In the genomic region with DNA sequence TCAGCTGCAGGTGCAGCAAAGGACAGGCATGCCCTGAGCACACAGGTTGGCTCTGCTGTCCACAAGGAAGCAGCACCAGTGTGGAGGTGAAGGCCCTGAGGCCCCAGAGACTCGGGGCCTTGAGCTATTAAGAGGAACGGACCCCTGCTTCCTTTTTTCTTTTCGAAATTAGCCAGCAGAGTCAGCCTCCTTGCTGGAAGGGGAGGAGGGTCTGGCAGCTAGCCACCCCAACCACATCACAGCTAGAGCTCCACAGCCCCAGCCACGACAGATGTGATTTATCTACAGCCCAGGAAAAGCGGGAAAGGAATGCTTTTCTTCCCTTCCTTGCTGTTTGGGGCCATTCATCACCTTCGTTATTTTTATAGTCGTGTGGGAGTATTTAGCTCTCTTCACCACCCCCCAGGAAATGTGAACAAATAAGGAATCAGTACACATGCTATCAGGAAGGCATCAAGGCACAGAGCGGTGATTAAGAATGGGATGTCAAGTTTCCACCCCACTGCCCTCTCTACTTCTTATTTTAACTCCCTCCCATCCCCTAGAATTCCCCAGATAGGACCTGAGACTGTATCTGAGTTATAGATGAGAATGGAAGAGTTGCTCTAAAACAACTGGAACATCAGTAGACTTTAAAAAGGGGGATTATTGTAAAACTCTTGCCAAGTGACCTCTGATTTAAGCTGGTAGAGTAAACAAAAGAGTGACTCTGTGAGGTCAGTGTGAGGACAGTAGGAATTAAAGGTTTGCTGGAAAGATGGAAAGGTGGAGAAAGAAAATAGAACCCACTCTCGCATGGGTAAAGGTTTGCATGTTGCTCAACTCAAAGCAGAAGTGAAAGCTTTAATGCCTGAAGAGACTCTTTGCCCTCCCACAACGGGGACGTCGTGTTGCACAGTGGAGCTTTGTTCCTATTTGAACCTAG, we compare ENCODE assay signal across 1 cellular context.
A peak's percentile ranks its signal among the peaks of the same experiment; 100 is the strongest.
TF ChIP-seq lines count a peak whose summit lies in the region.

No MANE protein-coding gene starts in this region.

TF ChIP-seq in GM12878, 131 proteins besides CTCF, POLR2A, EP300 and RAD21 (continued from another document and continues in another):
- no peak for TF ChIP-seq MEF2A (IDR thresholded peaks at IDR 0.05; ENCODE audit: insufficient read depth, low read depth, low read length)
- no peak for TF ChIP-seq NFYA (IDR thresholded peaks at IDR 0.05; ENCODE audit: borderline replicate concordance, low read depth, low read length)
- TF ChIP-seq MTA3 (IDR thresholded peaks at IDR 0.05; ENCODE audit: borderline replicate concordance, low read length), result no peak
- no peak for TF ChIP-seq FOS (IDR thresholded peaks at IDR 0.05; ENCODE audit: borderline replicate concordance, extremely low read depth, insufficient read length)
- TF ChIP-seq BACH1 (IDR thresholded peaks at IDR 0.05; ENCODE audit: borderline replicate concordance), result no peak; the same call in 1 of the 2 replicates
- no peak for TF ChIP-seq E2F8 (IDR thresholded peaks at IDR 0.05; ENCODE audit: low read depth, partially characterized antibody)
- TF ChIP-seq BCLAF1 (IDR thresholded peaks at IDR 0.05), result no peak
- TF ChIP-seq, protein P1, sequence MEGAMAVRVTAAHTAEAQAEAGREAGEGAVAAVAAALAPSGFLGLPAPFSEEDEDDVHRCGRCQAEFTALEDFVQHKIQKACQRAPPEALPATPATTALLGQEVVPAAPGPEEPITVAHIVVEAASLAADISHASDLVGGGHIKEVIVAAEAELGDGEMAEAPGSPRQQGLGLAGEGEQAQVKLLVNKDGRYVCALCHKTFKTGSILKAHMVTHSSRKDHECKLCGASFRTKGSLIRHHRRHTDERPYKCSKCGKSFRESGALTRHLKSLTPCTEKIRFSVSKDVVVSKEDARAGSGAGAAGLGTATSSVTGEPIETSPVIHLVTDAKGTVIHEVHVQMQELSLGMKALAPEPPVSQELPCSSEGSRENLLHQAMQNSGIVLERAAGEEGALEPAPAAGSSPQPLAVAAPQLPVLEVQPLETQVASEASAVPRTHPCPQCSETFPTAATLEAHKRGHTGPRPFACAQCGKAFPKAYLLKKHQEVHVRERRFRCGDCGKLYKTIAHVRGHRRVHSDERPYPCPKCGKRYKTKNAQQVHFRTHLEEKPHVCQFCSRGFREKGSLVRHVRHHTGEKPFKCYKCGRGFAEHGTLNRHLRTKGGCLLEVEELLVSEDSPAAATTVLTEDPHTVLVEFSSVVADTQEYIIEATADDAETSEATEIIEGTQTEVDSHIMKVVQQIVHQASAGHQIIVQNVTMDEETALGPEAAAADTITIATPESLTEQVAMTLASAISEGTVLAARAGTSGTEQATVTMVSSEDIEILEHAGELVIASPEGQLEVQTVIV (IDR thresholded peaks at IDR 0.05; ENCODE audit: borderline replicate concordance, partially characterized antibody), result no peak
- TF ChIP-seq, protein P2, sequence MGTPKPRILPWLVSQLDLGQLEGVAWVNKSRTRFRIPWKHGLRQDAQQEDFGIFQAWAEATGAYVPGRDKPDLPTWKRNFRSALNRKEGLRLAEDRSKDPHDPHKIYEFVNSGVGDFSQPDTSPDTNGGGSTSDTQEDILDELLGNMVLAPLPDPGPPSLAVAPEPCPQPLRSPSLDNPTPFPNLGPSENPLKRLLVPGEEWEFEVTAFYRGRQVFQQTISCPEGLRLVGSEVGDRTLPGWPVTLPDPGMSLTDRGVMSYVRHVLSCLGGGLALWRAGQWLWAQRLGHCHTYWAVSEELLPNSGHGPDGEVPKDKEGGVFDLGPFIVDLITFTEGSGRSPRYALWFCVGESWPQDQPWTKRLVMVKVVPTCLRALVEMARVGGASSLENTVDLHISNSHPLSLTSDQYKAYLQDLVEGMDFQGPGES (IDR thresholded peaks at IDR 0.05), result no peak
- TF ChIP-seq SREBF1 (IDR thresholded peaks at IDR 0.05; ENCODE audit: low read length), result no peak
- TF ChIP-seq RBBP5 (conservative IDR thresholded peaks at IDR 0.05), result no peak
- TF ChIP-seq SUPT20H (IDR thresholded peaks at IDR 0.05; ENCODE audit: borderline replicate concordance, control insufficient read depth, low read depth, low read length), result no peak
- peak; percentile 15; the same call in 1 of the 2 replicates for TF ChIP-seq ATF7 (IDR thresholded peaks at IDR 0.05; ENCODE audit: low read depth)
- TF ChIP-seq CREB1 (IDR thresholded peaks at IDR 0.05; ENCODE audit: low read depth), result 0 out of 2 replicates have a peak, but pooled peaks have one; percentile 8
- peak; percentile 70 for TF ChIP-seq TCF7 (IDR thresholded peaks at IDR 0.05; ENCODE audit: borderline replicate concordance)
- no peak for TF ChIP-seq STAT1 (conservative IDR thresholded peaks at IDR 0.05)
- no peak for TF ChIP-seq NR2C1 (IDR thresholded peaks at IDR 0.05)
- TF ChIP-seq RUNX3 (IDR thresholded peaks at IDR 0.05; ENCODE audit: low read length), result peak; percentile 85
- no peak for TF ChIP-seq ZBTB40 (IDR thresholded peaks at IDR 0.05; ENCODE audit: borderline replicate concordance)
- no peak for TF ChIP-seq SMAD1 (IDR thresholded peaks at IDR 0.05; ENCODE audit: low read depth, partially characterized antibody)
- no peak for TF ChIP-seq KLF5 (IDR thresholded peaks at IDR 0.05; ENCODE audit: partially characterized antibody)
- no peak for TF ChIP-seq LARP7 (IDR thresholded peaks at IDR 0.05)
- TF ChIP-seq HDAC6 (IDR thresholded peaks at IDR 0.05; ENCODE audit: unreplicated experiment), result no peak
- TF ChIP-seq TBL1XR1 (IDR thresholded peaks at IDR 0.05; ENCODE audit: low read depth, low read length), result 0 out of 2 replicates have a peak, but pooled peaks have one; percentile 8
- TF ChIP-seq CBX3 (IDR thresholded peaks at IDR 0.05; ENCODE audit: borderline replicate concordance, low read depth), result no peak
- no peak for TF ChIP-seq CHD4 (IDR thresholded peaks at IDR 0.05)
- no peak for TF ChIP-seq MYC (IDR thresholded peaks at IDR 0.05; ENCODE audit: insufficient read depth, insufficient read length, insufficient replicate concordance, low read length, severe bottlenecking)
- 0 out of 2 replicates have a peak, but pooled peaks have one; percentile 22 for TF ChIP-seq JUND (IDR thresholded peaks at IDR 0.05; ENCODE audit: low read depth, low read length)
- TF ChIP-seq ELK1 (IDR thresholded peaks at IDR 0.05; ENCODE audit: low read depth, low read length), result 0 out of 2 replicates have a peak, but pooled peaks have one; percentile 63
- no peak for TF ChIP-seq ZNF274 (IDR thresholded peaks at IDR 0.05; ENCODE audit: insufficient read depth, insufficient read length)
- TF ChIP-seq CREM (IDR thresholded peaks at IDR 0.05; ENCODE audit: low read depth), result peak; percentile 16; the same call in 1 of the 2 replicates
- TF ChIP-seq ESRRA (IDR thresholded peaks at IDR 0.05; ENCODE audit: low read length), result no peak
- TF ChIP-seq CBFB (IDR thresholded peaks at IDR 0.05; ENCODE audit: low read depth), result peak; percentile 11; the same call in 1 of the 2 replicates
- TF ChIP-seq RELA (IDR thresholded peaks at IDR 0.05; ENCODE audit: borderline replicate concordance, partially characterized antibody), result no peak
- no peak for TF ChIP-seq USF1 (IDR thresholded peaks at IDR 0.05; ENCODE audit: borderline replicate concordance, extremely low read length, insufficient read depth, low read depth, low read length)
- no peak for TF ChIP-seq ASH2L (IDR thresholded peaks at IDR 0.05; ENCODE audit: borderline replicate concordance, low read depth)
- 0 out of 2 replicates have a peak, but pooled peaks have one; percentile 18 for TF ChIP-seq PAX5 (IDR thresholded peaks at IDR 0.05; ENCODE audit: borderline replicate concordance, low read depth, low read length)
- TF ChIP-seq, protein P3, sequence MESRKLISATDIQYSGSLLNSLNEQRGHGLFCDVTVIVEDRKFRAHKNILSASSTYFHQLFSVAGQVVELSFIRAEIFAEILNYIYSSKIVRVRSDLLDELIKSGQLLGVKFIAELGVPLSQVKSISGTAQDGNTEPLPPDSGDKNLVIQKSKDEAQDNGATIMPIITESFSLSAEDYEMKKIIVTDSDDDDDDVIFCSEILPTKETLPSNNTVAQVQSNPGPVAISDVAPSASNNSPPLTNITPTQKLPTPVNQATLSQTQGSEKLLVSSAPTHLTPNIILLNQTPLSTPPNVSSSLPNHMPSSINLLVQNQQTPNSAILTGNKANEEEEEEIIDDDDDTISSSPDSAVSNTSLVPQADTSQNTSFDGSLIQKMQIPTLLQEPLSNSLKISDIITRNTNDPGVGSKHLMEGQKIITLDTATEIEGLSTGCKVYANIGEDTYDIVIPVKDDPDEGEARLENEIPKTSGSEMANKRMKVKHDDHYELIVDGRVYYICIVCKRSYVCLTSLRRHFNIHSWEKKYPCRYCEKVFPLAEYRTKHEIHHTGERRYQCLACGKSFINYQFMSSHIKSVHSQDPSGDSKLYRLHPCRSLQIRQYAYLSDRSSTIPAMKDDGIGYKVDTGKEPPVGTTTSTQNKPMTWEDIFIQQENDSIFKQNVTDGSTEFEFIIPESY (IDR thresholded peaks at IDR 0.05), result no peak
- TF ChIP-seq YY1 (IDR thresholded peaks at IDR 0.05; ENCODE audit: low read depth, low read length), result no peak
- no peak for TF ChIP-seq TARDBP (IDR thresholded peaks at IDR 0.05; ENCODE audit: borderline replicate concordance)
